20 cellular contexts compared by ENCODE assay signal in genomic region chr7:141189231-141189630, GRCh38.
"Had no signal": no experiment of that assay in that cellular context is flagged by ENCODE, and none has a peak within 500 bp of the region (broad histone marks: within the 10 kb centered on the region; RNA-seq: fewer than 3 reads in every experiment).

No MANE protein-coding gene starts in this region.

- H3K9ac ChIP-seq: KMS-11, SK-N-SH had no signal

- H3K9me3 ChIP-seq: SK-N-SH had no signal

- DNase-seq: Kasumi-1, MM.1S, NCI-H1092 treated with DMSO at 0.1 percent for 48 hours, NCI-H1436, NCI-H187, NCI-H2029, NCI-H2081 treated with DMSO at 0.1 percent for 48 hours, NCI-H2171, NCI-H226, NCI-H446, NCI-H510A, NCI-H524 treated with DMSO at 0.1 percent for 48 hours, NCI-H69, NCI-H774, Right ventricle myocardium superior, RPMI8226, SK-N-SH, SW 1271 had no signal

- H3K4me2 ChIP-seq: KMS-11, SK-N-SH had no signal

- H3K27ac ChIP-seq: KMS-11 had no signal

- H3K4me3 ChIP-seq: K562 had no signal
